ENCODE assay signal across 1 cellular context in the genomic region with DNA sequence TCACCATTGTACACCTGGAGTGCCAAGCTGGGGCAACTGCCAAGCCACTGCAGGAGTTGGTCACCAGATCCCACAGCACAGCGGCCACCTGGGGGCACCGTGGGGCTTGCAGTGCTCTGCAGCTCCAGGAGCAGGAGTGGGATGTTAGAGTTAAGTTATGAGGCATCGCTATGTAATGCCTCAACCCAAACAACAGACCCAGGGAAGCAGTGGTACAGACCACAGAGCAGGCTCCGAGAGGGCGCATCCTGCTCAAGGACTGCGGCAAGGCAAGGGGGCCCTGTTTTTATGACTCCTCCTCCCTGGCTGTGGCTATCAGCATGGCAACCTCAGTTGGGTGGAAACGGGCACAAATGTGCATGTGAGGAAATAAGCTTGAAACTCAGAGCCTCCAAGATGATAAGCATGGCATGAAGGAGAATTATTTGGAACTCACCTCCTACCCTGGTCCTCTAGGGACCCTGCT.
A peak's percentile ranks its signal among the peaks of the same experiment; 100 is the strongest.
TF ChIP-seq lines count a peak whose summit lies in the region.

No MANE protein-coding gene starts in this region.

TF ChIP-seq in HepG2, 621 proteins besides CTCF, POLR2A, EP300 and RAD21 (continued from another document and continues in another):
- TF ChIP-seq, protein P1, sequence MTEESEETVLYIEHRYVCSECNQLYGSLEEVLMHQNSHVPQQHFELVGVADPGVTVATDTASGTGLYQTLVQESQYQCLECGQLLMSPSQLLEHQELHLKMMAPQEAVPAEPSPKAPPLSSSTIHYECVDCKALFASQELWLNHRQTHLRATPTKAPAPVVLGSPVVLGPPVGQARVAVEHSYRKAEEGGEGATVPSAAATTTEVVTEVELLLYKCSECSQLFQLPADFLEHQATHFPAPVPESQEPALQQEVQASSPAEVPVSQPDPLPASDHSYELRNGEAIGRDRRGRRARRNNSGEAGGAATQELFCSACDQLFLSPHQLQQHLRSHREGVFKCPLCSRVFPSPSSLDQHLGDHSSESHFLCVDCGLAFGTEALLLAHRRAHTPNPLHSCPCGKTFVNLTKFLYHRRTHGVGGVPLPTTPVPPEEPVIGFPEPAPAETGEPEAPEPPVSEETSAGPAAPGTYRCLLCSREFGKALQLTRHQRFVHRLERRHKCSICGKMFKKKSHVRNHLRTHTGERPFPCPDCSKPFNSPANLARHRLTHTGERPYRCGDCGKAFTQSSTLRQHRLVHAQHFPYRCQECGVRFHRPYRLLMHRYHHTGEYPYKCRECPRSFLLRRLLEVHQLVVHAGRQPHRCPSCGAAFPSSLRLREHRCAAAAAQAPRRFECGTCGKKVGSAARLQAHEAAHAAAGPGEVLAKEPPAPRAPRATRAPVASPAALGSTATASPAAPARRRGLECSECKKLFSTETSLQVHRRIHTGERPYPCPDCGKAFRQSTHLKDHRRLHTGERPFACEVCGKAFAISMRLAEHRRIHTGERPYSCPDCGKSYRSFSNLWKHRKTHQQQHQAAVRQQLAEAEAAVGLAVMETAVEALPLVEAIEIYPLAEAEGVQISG (CRISPR knock-in tag; IDR thresholded peaks at IDR 0.05) = 0 out of 2 replicates have a peak, but pooled peaks have one; percentile 27
- TF ChIP-seq DMTF1 (CRISPR knock-in tag; IDR thresholded peaks at IDR 0.05) = no peak
- no peak for TF ChIP-seq ZNF713 (CRISPR knock-in tag; IDR thresholded peaks at IDR 0.05)
- TF ChIP-seq MTA3 (CRISPR knock-in tag; IDR thresholded peaks at IDR 0.05) = no peak
- TF ChIP-seq GABPA (IDR thresholded peaks at IDR 0.05; ENCODE audit: low read depth, low read length) = no peak
- TF ChIP-seq GABPA (CRISPR knock-in tag; IDR thresholded peaks at IDR 0.05; ENCODE audit: low read depth) = no peak
- no peak for TF ChIP-seq ZNF33A (CRISPR knock-in tag; IDR thresholded peaks at IDR 0.05; ENCODE audit: borderline replicate concordance)
- no peak for TF ChIP-seq ZNF530 (CRISPR knock-in tag; IDR thresholded peaks at IDR 0.05; ENCODE audit: low read depth)
- no peak for TF ChIP-seq POLR2AphosphoS2 (IDR thresholded peaks at IDR 0.05; ENCODE audit: low read depth, low read length)
- no peak for TF ChIP-seq FOXK2 (IDR thresholded peaks at IDR 0.05)
- TF ChIP-seq PAF1 (CRISPR knock-in tag; IDR thresholded peaks at IDR 0.05) = no peak
- no peak for TF ChIP-seq JUNB (CRISPR knock-in tag; IDR thresholded peaks at IDR 0.05; ENCODE audit: borderline replicate concordance)
- no peak for TF ChIP-seq ZNF207 (IDR thresholded peaks at IDR 0.05; ENCODE audit: borderline replicate concordance)
- TF ChIP-seq ZNF225 (CRISPR knock-in tag; IDR thresholded peaks at IDR 0.05) = no peak
- TF ChIP-seq ZNF34 (CRISPR knock-in tag; IDR thresholded peaks at IDR 0.05; ENCODE audit: borderline replicate concordance) = no peak
- TF ChIP-seq ZNF766 (CRISPR knock-in tag; IDR thresholded peaks at IDR 0.05; ENCODE audit: borderline replicate concordance) = no peak
- TF ChIP-seq ZNF674 (CRISPR knock-in tag; IDR thresholded peaks at IDR 0.05; ENCODE audit: low read depth) = no peak
- TF ChIP-seq ZNF280D (CRISPR knock-in tag; IDR thresholded peaks at IDR 0.05) = no peak
- TF ChIP-seq CEBPG (CRISPR knock-in tag; IDR thresholded peaks at IDR 0.05) = no peak
- 0 out of 2 replicates have a peak, but pooled peaks have one; percentile 22 for TF ChIP-seq PITX1 (CRISPR knock-in tag; IDR thresholded peaks at IDR 0.05)
- TF ChIP-seq DNMT3B (CRISPR knock-in tag; conservative IDR thresholded peaks at IDR 0.05) = no peak
- TF ChIP-seq KLF12 (CRISPR knock-in tag; IDR thresholded peaks at IDR 0.05; ENCODE audit: borderline replicate concordance) = no peak
- TF ChIP-seq SKIL (CRISPR knock-in tag; IDR thresholded peaks at IDR 0.05; ENCODE audit: borderline replicate concordance) = no peak
- no peak for TF ChIP-seq HCFC1 (IDR thresholded peaks at IDR 0.05; ENCODE audit: low read depth, low read length)
- TF ChIP-seq ATF7 (IDR thresholded peaks at IDR 0.05) = no peak
- TF ChIP-seq ATF7 (CRISPR knock-in tag; IDR thresholded peaks at IDR 0.05) = no peak
- no peak for TF ChIP-seq ARID4A (CRISPR knock-in tag; IDR thresholded peaks at IDR 0.05; ENCODE audit: borderline replicate concordance)
- TF ChIP-seq ZMAT3 (CRISPR knock-in tag; conservative IDR thresholded peaks at IDR 0.05) = no peak
- no peak for TF ChIP-seq GLMP (CRISPR knock-in tag; IDR thresholded peaks at IDR 0.05; ENCODE audit: borderline replicate concordance)
- TF ChIP-seq THAP11 (CRISPR knock-in tag; IDR thresholded peaks at IDR 0.05) = peak; percentile 30; the same call in 1 of the 2 replicates
- TF ChIP-seq ZNF75D (CRISPR knock-in tag; IDR thresholded peaks at IDR 0.05; ENCODE audit: borderline replicate concordance) = no peak
- no peak for TF ChIP-seq SETDB1 (CRISPR knock-in tag; IDR thresholded peaks at IDR 0.05; ENCODE audit: borderline replicate concordance)
- TF ChIP-seq ZNF577 (CRISPR knock-in tag; IDR thresholded peaks at IDR 0.05; ENCODE audit: borderline replicate concordance, low read depth) = no peak
- TF ChIP-seq, protein P2, sequence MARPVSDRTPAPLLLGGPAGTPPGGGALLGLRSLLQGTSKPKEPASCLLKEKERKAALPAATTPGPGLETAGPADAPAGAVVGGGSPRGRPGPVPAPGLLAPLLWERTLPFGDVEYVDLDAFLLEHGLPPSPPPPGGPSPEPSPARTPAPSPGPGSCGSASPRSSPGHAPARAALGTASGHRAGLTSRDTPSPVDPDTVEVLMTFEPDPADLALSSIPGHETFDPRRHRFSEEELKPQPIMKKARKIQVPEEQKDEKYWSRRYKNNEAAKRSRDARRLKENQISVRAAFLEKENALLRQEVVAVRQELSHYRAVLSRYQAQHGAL (CRISPR knock-in tag; IDR thresholded peaks at IDR 0.05; ENCODE audit: not compliant biosample characterization) = no peak
- no peak for TF ChIP-seq FOXC1 (CRISPR knock-in tag; IDR thresholded peaks at IDR 0.05; ENCODE audit: borderline replicate concordance)
- peak; percentile 42; the same call in 1 of the 2 replicates for TF ChIP-seq SAP130 (CRISPR knock-in tag; IDR thresholded peaks at IDR 0.05; ENCODE audit: low read depth)
- no peak for TF ChIP-seq SNRNP70 (IDR thresholded peaks at IDR 0.05; ENCODE audit: low read depth, low read length)
- TF ChIP-seq ZNF83 (CRISPR knock-in tag; IDR thresholded peaks at IDR 0.05; ENCODE audit: borderline replicate concordance) = no peak
- no peak for TF ChIP-seq BRD4 (CRISPR knock-in tag; IDR thresholded peaks at IDR 0.05)
- no peak for TF ChIP-seq SALL2 (CRISPR knock-in tag; IDR thresholded peaks at IDR 0.05)
- TF ChIP-seq, protein P3, sequence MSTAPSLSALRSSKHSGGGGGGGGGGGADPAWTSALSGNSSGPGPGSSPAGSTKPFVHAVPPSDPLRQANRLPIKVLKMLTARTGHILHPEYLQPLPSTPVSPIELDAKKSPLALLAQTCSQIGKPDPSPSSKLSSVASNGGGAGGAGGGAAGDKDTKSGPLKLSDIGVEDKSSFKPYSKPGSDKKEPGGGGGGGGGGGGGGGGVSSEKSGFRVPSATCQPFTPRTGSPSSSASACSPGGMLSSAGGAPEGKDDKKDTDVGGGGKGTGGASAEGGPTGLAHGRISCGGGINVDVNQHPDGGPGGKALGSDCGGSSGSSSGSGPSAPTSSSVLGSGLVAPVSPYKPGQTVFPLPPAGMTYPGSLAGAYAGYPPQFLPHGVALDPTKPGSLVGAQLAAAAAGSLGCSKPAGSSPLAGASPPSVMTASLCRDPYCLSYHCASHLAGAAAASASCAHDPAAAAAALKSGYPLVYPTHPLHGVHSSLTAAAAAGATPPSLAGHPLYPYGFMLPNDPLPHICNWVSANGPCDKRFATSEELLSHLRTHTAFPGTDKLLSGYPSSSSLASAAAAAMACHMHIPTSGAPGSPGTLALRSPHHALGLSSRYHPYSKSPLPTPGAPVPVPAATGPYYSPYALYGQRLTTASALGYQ (CRISPR knock-in tag; IDR thresholded peaks at IDR 0.05) = no peak
- TF ChIP-seq WIZ (CRISPR knock-in tag; IDR thresholded peaks at IDR 0.05) = no peak
